ENCODE assay signal across 21 cellular contexts in genomic region chr4:161762796-161763195, GRCh38.
DNase-seq lines count a peak whose midpoint lies in the region; ATAC-seq, FAIRE-seq and TF ChIP-seq lines count a peak whose summit lies in the region.
"Had no signal": no experiment of that assay in that cellular context is flagged by ENCODE, and none has a peak within 500 bp of the region (broad histone marks: within the 10 kb centered on the region; RNA-seq: fewer than 3 reads in every experiment).

No MANE protein-coding gene starts in this region.

- H3K9ac ChIP-seq in PC-3 (ENCODE audit: low read length) = no peak overlapping the region
- no peak overlapping the region for H3K9ac ChIP-seq in MM.1S (ENCODE audit: low read length)

- peaks cover 13% of the 10 kb centered on the region for H3K9me3 Mint-ChIP-seq in activated T-cell treated with anti-CD3 and anti-CD28 coated beads, Interleukin-2, amount 50 U/mL, for 24 hours
- H3K9me3 Mint-ChIP-seq: dendritic cell treated with granulocyte-macrophage colony-stimulating factor and Interleukin-4, amounts not matched to agents 40 ng/mL and 50 ng/mL, for 4 days had no signal

- H3K79me2 ChIP-seq in PC-3 (ENCODE audit: low read length) (no peaks in the 10 kb centered on the region), MM.1S (ENCODE audit: low read length) (no peaks in the 10 kb centered on the region)

- H3K4me3 ChIP-seq in PC-3 (ENCODE audit: low read length) (no peak overlapping the region), choroid plexus epithelial cell (ENCODE audit: low read depth, low read length) (no peak overlapping the region), kidney epithelial cell (ENCODE audit: low read depth, low read length) (no peak overlapping the region), MM.1S (ENCODE audit: low read length) (no peak overlapping the region), sigmoid colon (no peak overlapping the region)
- H3K4me3 ChIP-seq: adrenal gland, esophagus squamous epithelium, stomach, uterus had no signal

- BruUV-seq in PC-3 (replicated peaks; lab: Mats Ljungman, UMichigan) = no TSS peak

- H3K27me3 Mint-ChIP-seq in activated T-cell treated with anti-CD3 and anti-CD28 coated beads, Interleukin-2, amount 50 U/mL, for 24 hours = no peaks in the 10 kb centered on the region
- H3K27me3 Mint-ChIP-seq: activated CD8-positive, alpha-beta T cell treated with anti-CD3 and anti-CD28 coated beads for 36 hours; activated T-helper 17 cell treated with anti-CD3 and anti-CD28 coated beads, Interleukin-2, amount 50 U/mL, for 72 hours; dendritic cell treated with granulocyte-macrophage colony-stimulating factor and Interleukin-4, amounts not matched to agents 40 ng/mL and 50 ng/mL, for 4 days had no signal

- H3K27ac Mint-ChIP-seq in activated T-cell treated with anti-CD3 and anti-CD28 coated beads, Interleukin-2, amount 50 U/mL, for 24 hours = no peak overlapping the region
- H3K27ac Mint-ChIP-seq: activated CD8-positive, alpha-beta T cell treated with anti-CD3 and anti-CD28 coated beads for 36 hours; activated T-helper 17 cell treated with anti-CD3 and anti-CD28 coated beads, Interleukin-2, amount 50 U/mL, for 72 hours; dendritic cell treated with granulocyte-macrophage colony-stimulating factor and Interleukin-4, amounts not matched to agents 40 ng/mL and 50 ng/mL, for 4 days had no signal

- no peaks in the 10 kb centered on the region for H3K4me1 Mint-ChIP-seq in activated T-cell treated with anti-CD3 and anti-CD28 coated beads, Interleukin-2, amount 50 U/mL, for 24 hours (ENCODE audit: low read depth)
- H3K4me1 Mint-ChIP-seq: activated T-helper 17 cell treated with anti-CD3 and anti-CD28 coated beads, Interleukin-2, amount 50 U/mL, for 72 hours had no signal

- no peak overlapping the region for H3K4me3 Mint-ChIP-seq in activated T-cell treated with anti-CD3 and anti-CD28 coated beads, Interleukin-2, amount 50 U/mL, for 24 hours
- H3K4me3 Mint-ChIP-seq: activated CD8-positive, alpha-beta T cell treated with anti-CD3 and anti-CD28 coated beads for 36 hours; activated T-helper 17 cell treated with anti-CD3 and anti-CD28 coated beads, Interleukin-2, amount 50 U/mL, for 72 hours; dendritic cell treated with granulocyte-macrophage colony-stimulating factor and Interleukin-4, amounts not matched to agents 40 ng/mL and 50 ng/mL, for 4 days had no signal

- H3K27ac ChIP-seq in PC-3 (ENCODE audit: low read length) (no peak overlapping the region), MM.1S (ENCODE audit: low read length) (no peak overlapping the region), sigmoid colon (no peak overlapping the region)
- H3K27ac ChIP-seq: adrenal gland, esophagus squamous epithelium, stomach, uterus had no signal

- ATAC-seq in PC-3 (peak; percentile 74), GM18519 (IDR thresholded peaks at IDR 0.05; ENCODE audit: low FRiP score, unreplicated experiment) (no peak)
- ATAC-seq: activated CD8-positive, alpha-beta T cell treated with anti-CD3 and anti-CD28 coated beads for 36 hours; activated T-helper 17 cell treated with anti-CD3 and anti-CD28 coated beads, Interleukin-2, amount 50 U/mL, for 72 hours had no signal

- H3K36me3 ChIP-seq in PC-3 (ENCODE audit: low read depth, low read length) (no peaks in the 10 kb centered on the region), kidney epithelial cell (ENCODE audit: control insufficient read depth, insufficient read depth, low read length) (no peaks in the 10 kb centered on the region), MM.1S (replicated peaks; ENCODE audit: insufficient read depth, low read length) (no peaks in the 10 kb centered on the region), sigmoid colon (no peaks in the 10 kb centered on the region)
- H3K36me3 ChIP-seq: adrenal gland, esophagus squamous epithelium, stomach, uterus had no signal

- H2AFZ ChIP-seq in PC-3 (ENCODE audit: low read length) = no peak overlapping the region
- H2AFZ ChIP-seq in MM.1S (ENCODE audit: low read length) = no peak overlapping the region

- POLR2A ChIA-PET in PC-3 (lab: Charles Lee; ENCODE audit: unreplicated experiment) = no interaction called here

- H3K4me2 ChIP-seq in PC-3 (ENCODE audit: low read length) (no peak overlapping the region), MM.1S (ENCODE audit: low read depth, low read length) (no peak overlapping the region)

- H4K20me1 ChIP-seq in PC-3 (ENCODE audit: low read length) (no peaks in the 10 kb centered on the region), MM.1S (ENCODE audit: insufficient read depth, low read length) (no peaks in the 10 kb centered on the region)

- no peak for TF ChIP-seq POLR2A in sigmoid colon (IDR thresholded peaks at IDR 0.05)

- no peaks in the 10 kb centered on the region for H3K9me2 ChIP-seq in PC-3 (replicated peaks; ENCODE audit: low read length)
- H3K9me2 ChIP-seq in MM.1S (replicated peaks; ENCODE audit: insufficient read depth, low read length) = no peaks in the 10 kb centered on the region

- intact Hi-C loops in PC-3 (cut with micrococcal nuclease) = no loop called here
- intact Hi-C loops in sigmoid colon (cut with DNase I) = no loop called here

- H3K9me3 ChIP-seq in PC-3 (ENCODE audit: low read length) (no peaks in the 10 kb centered on the region), MM.1S (replicated peaks; ENCODE audit: insufficient read depth, low read length) (no peaks in the 10 kb centered on the region), sigmoid colon (no peaks in the 10 kb centered on the region)
- H3K9me3 ChIP-seq: adrenal gland, esophagus squamous epithelium, stomach, uterus had no signal

- TF ChIP-seq EP300 in sigmoid colon (IDR thresholded peaks at IDR 0.05) = no peak

- CTCF ChIA-PET in PC-3 (lab: Charles Lee) = no interaction called here

- TF ChIP-seq CTCF in D721Med (IDR thresholded peaks at IDR 0.05; ENCODE audit: insufficient read depth, missing control alignments) = no peak
- no peak for TF ChIP-seq CTCF in PC-3 (conservative IDR thresholded peaks at IDR 0.05; ENCODE audit: low read depth, low read length)
- no peak for TF ChIP-seq CTCF in choroid plexus epithelial cell (conservative IDR thresholded peaks at IDR 0.05; ENCODE audit: low read depth, low read length)
- TF ChIP-seq CTCF in kidney epithelial cell (IDR thresholded peaks at IDR 0.05; ENCODE audit: insufficient read depth, low read length, poor library complexity, severe bottlenecking) = no peak
- no peak for TF ChIP-seq CTCF in MM.1S (IDR thresholded peaks at IDR 0.05; ENCODE audit: low read length)
- TF ChIP-seq CTCF in sigmoid colon (IDR thresholded peaks at IDR 0.05) = no peak

- peaks cover 15% of the 10 kb centered on the region for H3K4me1 ChIP-seq in PC-3 (ENCODE audit: insufficient read depth, low read length)
- no peaks in the 10 kb centered on the region for H3K4me1 ChIP-seq in MM.1S (ENCODE audit: low read length)
- H3K4me1 ChIP-seq in sigmoid colon = no peaks in the 10 kb centered on the region
- H3K4me1 ChIP-seq: adrenal gland, esophagus squamous epithelium, stomach, uterus had no signal

- peak; percentile 16 for FAIRE-seq in D721Med (lab: Jason Lieb, UNC)

- DNase-seq in D721Med (ENCODE audit: insufficient read length, low spot score) (no peak), PC-3 (peak; percentile 63), choroid plexus epithelial cell (ENCODE audit: low read depth) (peak; percentile 90), kidney epithelial cell (ENCODE audit: low read depth) (peak; percentile 32), MM.1S (no peak), sigmoid colon (no peak)
- DNase-seq in activated T-cell treated with anti-CD3 and anti-CD28 coated beads, Interleukin-2, amount 50 U/mL, for 24 hours = no peak
- DNase-seq: activated CD8-positive, alpha-beta T cell treated with anti-CD3 and anti-CD28 coated beads for 36 hours; adrenal gland; Calu3; esophagus squamous epithelium; NCI-H2081; NCI-H526 treated with DMSO at 0.1 percent for 48 hours; OCI-M1; posterior cingulate gyrus; stimulated activated CD4-positive, alpha-beta T cell treated with anti-CD3 and anti-CD28 coated beads, Interleukin-12 subunit alpha, Interleukin-12 subunit beta, amount 100 ng/mL, for 4 hours; stomach; uterus had no signal

- H3K36me3 Mint-ChIP-seq in activated T-cell treated with anti-CD3 and anti-CD28 coated beads, Interleukin-2, amount 50 U/mL, for 24 hours (ENCODE audit: low read depth) = no peaks in the 10 kb centered on the region

- no peaks in the 10 kb centered on the region for H3F3A ChIP-seq in PC-3 (ENCODE audit: low read length, unreplicated experiment)
- no peaks in the 10 kb centered on the region for H3F3A ChIP-seq in MM.1S (ENCODE audit: insufficient read depth, low read length)

- 46 to 83% methylated on average over 1 of the region's 1 CpG for WGBS in sigmoid colon, 2 donors

- H3K27me3 ChIP-seq in PC-3 (ENCODE audit: low read length) = no peaks in the 10 kb centered on the region
- no peaks in the 10 kb centered on the region for H3K27me3 ChIP-seq in kidney epithelial cell (ENCODE audit: control insufficient read depth, insufficient read depth, low read length)
- H3K27me3 ChIP-seq in MM.1S (replicated peaks; ENCODE audit: insufficient read depth, low read length) = no peaks in the 10 kb centered on the region
- no peaks in the 10 kb centered on the region for H3K27me3 ChIP-seq in sigmoid colon
- H3K27me3 ChIP-seq: adrenal gland, esophagus squamous epithelium, stomach, uterus had no signal

Comparison
In these comparisons a context has a peak if more than half of its experiments do, and no peak if none do; other contexts are left out.
1. DNase-seq: peak in PC-3 (single experiment), choroid plexus epithelial cell (single experiment) and kidney epithelial cell (single experiment); none in D721Med (single experiment), activated T-cell treated with anti-CD3 and anti-CD28 coated beads, Interleukin-2, amount 50 U/mL, for 24 hours (single experiment), MM.1S (single experiment) and sigmoid colon (single experiment).